ENCODE assay signal across 25 cellular contexts in the genomic region with DNA sequence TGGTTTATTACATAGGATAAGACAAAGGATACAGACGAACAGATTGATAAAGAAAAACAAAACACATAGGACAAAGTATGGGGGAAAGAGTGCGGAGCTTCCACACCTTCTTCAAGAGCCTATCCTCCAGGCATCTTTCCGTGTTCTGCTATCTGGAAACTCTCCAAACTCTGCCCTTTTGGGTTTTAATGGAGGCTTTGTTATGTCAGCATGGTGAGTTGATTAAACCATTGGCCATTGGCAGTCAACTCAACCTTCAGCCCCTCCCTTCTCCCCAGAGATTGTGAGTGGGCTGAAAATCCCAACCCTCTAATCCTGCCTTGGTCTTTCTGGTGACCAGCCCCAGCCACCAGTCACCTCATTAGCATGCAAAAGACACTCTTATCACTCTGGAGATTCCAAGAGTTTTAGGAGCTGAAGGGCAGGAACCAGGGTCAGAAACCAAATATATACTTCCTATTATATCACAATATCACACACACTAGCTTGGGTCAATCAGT. TPM values are rescaled to one million over a fixed set of nuclear protein-coding genes. Genes with fewer than 3 reads are reported as not detected.
"Had no signal": no experiment of that assay in that cellular context is flagged by ENCODE, and none has a peak within 500 bp of the region (broad histone marks: within the 10 kb centered on the region; RNA-seq: fewer than 3 reads in every experiment).

No MANE protein-coding gene starts in this region.

- H3K4me2 ChIP-seq: KMS-11, SK-N-SH had no signal

- H3K9me2 ChIP-seq: SK-N-SH had no signal

- H3K4me1 ChIP-seq: SJSA1 had no signal

- H3K27ac ChIP-seq: KMS-11, SJSA1 had no signal

- ATAC-seq: HepG2 had no signal

- H3K9me3 ChIP-seq: SJSA1, SK-N-SH had no signal

- DNase-seq: IMR-90, Kasumi-1, MM.1S, NCI-H1092 treated with DMSO at 0.1 percent for 48 hours, NCI-H1436, NCI-H187, NCI-H2029, NCI-H2081 treated with DMSO at 0.1 percent for 48 hours, NCI-H2171, NCI-H226, NCI-H446, NCI-H510A, NCI-H524 treated with DMSO at 0.1 percent for 48 hours, NCI-H69, NCI-H774, Right ventricle myocardium superior, RPMI8226, SIG-M5, SK-N-SH, SW 1271 had no signal

- H3K4me3 ChIP-seq: SJSA1 had no signal

- H3K36me3 ChIP-seq: SJSA1 had no signal

RNA-seq across cellular contexts. Expression of a gene that starts 23.9 kb away (rescaled TPM):
- total RNA-seq: HepG2, Right ventricle myocardium superior had no signal
- polyA plus RNA-seq: HepG2, SK-N-SH had no signal

RNA-seq across cellular contexts. Expression of a gene that starts 29.6 kb away (rescaled TPM):
- total RNA-seq: HepG2, HT1080, IMR-90, M059J, SJSA1 had no signal
- polyA plus RNA-seq: HepG2, IMR-90, SK-N-SH had no signal

RNA-seq across cellular contexts. Expression of a gene that starts 51.8 kb away (rescaled TPM):
- total RNA-seq: HepG2, HT1080, IMR-90, M059J, SJSA1 had no signal
- polyA plus RNA-seq: HepG2, IMR-90, SK-N-SH had no signal
